Comparison of ENCODE assay signal across 8 cellular contexts in genomic region chr20:21048841-21049273, GRCh38. TPM values are rescaled to one million over a fixed set of nuclear protein-coding genes. Genes with fewer than 3 reads are reported as not detected.
DNase-seq lines count a peak whose midpoint lies in the region; ATAC-seq and TF ChIP-seq lines count a peak whose summit lies in the region.
"Had no signal": no experiment of that assay in that cellular context is flagged by ENCODE, and none has a peak within 500 bp of the region (broad histone marks: within the 10 kb centered on the region; RNA-seq: fewer than 3 reads in every experiment).

No MANE protein-coding gene starts in this region.

- no peak overlapping the region for H3K4me3 Mint-ChIP-seq in nephron

- TF ChIP-seq CTCF in GM12864 (IDR thresholded peaks at IDR 0.05; ENCODE audit: low read depth, low read length, missing control alignments) (peak; percentile 92), nephron (IDR thresholded peaks at IDR 0.05; ENCODE audit: unreplicated experiment in 3 of 3) (peak in 2 of 3 experiments; percentile 15 to 26)

- peaks cover 13% of the 10 kb centered on the region for H3K27me3 Mint-ChIP-seq in nephron (ENCODE audit: low read depth)

- H3K27ac Mint-ChIP-seq in nephron = no peak overlapping the region

- no peaks in the 10 kb centered on the region for H3K36me3 Mint-ChIP-seq in nephron (ENCODE audit: low read depth)

- H3K9me3 Mint-ChIP-seq in nephron = peaks cover 2% of the 10 kb centered on the region

- ATAC-seq in GM21528 (IDR thresholded peaks at IDR 0.05; ENCODE audit: low FRiP score, unreplicated experiment) = no peak

- DNase-seq in GM12864 (ENCODE audit: low read depth) (peak; percentile 1), HT1080 (ENCODE audit: low read depth) (peak; percentile 20), UCSD-AML1 (lab: John Stamatoyannopoulos, UW; ENCODE audit: unreplicated experiment) (peak; percentile 56), NCI-H510A treated with DMSO at 0.1 percent for 48 hours (lab: John Stamatoyannopoulos, UW) (no peak)
- peak; percentile 16 for DNase-seq in central memory CD4-positive, alpha-beta T cell

- H3K4me1 Mint-ChIP-seq in nephron = peaks cover 13% of the 10 kb centered on the region

- H3K4me3 ChIP-seq in GM12864 (ENCODE audit: low read depth, low read length) = no peak overlapping the region

RNA-seq across cellular contexts. Expression of gene LINC00237, which starts 57.3 kb away (rescaled TPM):
- total RNA-seq in HT1080 (2014; rRNA removed; shearing (Covaris generic)) = not detected in 2 replicates
- not detected in 2 replicates for polyA plus RNA-seq in HT1080 (2015; cell fraction: cytosol; rRNA removed)
- polyA plus RNA-seq in HT1080 (2015; cell fraction: nucleus; rRNA removed) = not detected in 2 replicates
- total RNA-seq: urinary bladder had no signal
- polyA plus RNA-seq: urinary bladder had no signal
